8 cellular contexts compared by ENCODE assay signal in genomic region chr19:50024719-50025021, GRCh38.
A peak's percentile ranks its signal among the peaks of the same experiment; 100 is the strongest.
DNase-seq lines count a peak whose midpoint lies in the region; TF ChIP-seq lines count a peak whose summit lies in the region.

No MANE protein-coding gene starts in this region.

- peak overlapping the region; percentile 92 for H3K4me3 ChIP-seq in iPS-15b (ENCODE audit: low read depth, low read length)
- peak overlapping the region; percentile 96 to 99 for H3K4me3 ChIP-seq in stomach smooth muscle (ENCODE audit: low read length in 2 of 2)

- in situ Hi-C loops in KBM-7 (cut with MboI; ENCODE audit: low pct_unique_long_range_greater_than_20kb, low sequenced_read_pairs), result no loop called here

- peaks cover 31% of the 10 kb centered on the region for H3K4me1 Mint-ChIP-seq in T-helper 1 cell treated with Interleukin-12 subunit alpha and Interleukin-12 subunit beta and Interleukin-4 antibody, amounts not matched to agents 30 μg/mL and 1 μg/mL, for 36 hours (ENCODE audit: low read depth)

- peak overlapping the region; percentile 75 for H3K27ac ChIP-seq in VCaP
- H3K27ac ChIP-seq in stomach smooth muscle (ENCODE audit: low read length), result peak overlapping the region; percentile 87

- no peaks in the 10 kb centered on the region for H3K27me3 Mint-ChIP-seq in T-helper 1 cell treated with Interleukin-12 subunit alpha and Interleukin-12 subunit beta and Interleukin-4 antibody, amounts not matched to agents 30 μg/mL and 1 μg/mL, for 36 hours (ENCODE audit: low read depth)

- H3K27me3 ChIP-seq in iPS-15b (ENCODE audit: control insufficient read depth, insufficient read depth, low read length) (no peaks in the 10 kb centered on the region), stomach smooth muscle (ENCODE audit: control insufficient read depth in 1 of 2, insufficient read depth in 2 of 2, low read length in 2 of 2) (no peaks in the 10 kb centered on the region)

- no peaks in the 10 kb centered on the region for H3K9me3 ChIP-seq in iPS-15b (ENCODE audit: control insufficient read depth, insufficient read depth, low read length)
- no peaks in the 10 kb centered on the region for H3K9me3 ChIP-seq in stomach smooth muscle (ENCODE audit: control insufficient read depth in 2 of 2, low read length in 2 of 2)

- H3K4me1 ChIP-seq in iPS-15b (ENCODE audit: control insufficient read depth, insufficient read depth, low read length) (peaks cover 5% of the 10 kb centered on the region), stomach smooth muscle (ENCODE audit: control insufficient read depth, insufficient read depth, low read length) (peaks cover 30% of the 10 kb centered on the region)

- peaks cover 3% of the 10 kb centered on the region for H3K9me3 Mint-ChIP-seq in T-helper 1 cell treated with Interleukin-12 subunit alpha and Interleukin-12 subunit beta and Interleukin-4 antibody, amounts not matched to agents 30 μg/mL and 1 μg/mL, for 36 hours

- DNase-seq in T-helper 1 cell (no peak), KBM-7 (no peak), inferior parietal cortex (ENCODE audit: extremely low spot score) (no peak)
- no peak for DNase-seq in effector CD8-positive, alpha-beta T cell (lab: John Stamatoyannopoulos, UW)

- H3K4me3 Mint-ChIP-seq in T-helper 1 cell treated with Interleukin-12 subunit alpha and Interleukin-12 subunit beta and Interleukin-4 antibody, amounts not matched to agents 30 μg/mL and 1 μg/mL, for 36 hours, result peak overlapping the region; percentile 89

- TF ChIP-seq CTCF in VCaP (conservative IDR thresholded peaks at IDR 0.05), result no peak

- H3K9ac ChIP-seq in iPS-15b (ENCODE audit: low read depth, low read length) (peak overlapping the region; percentile 67), stomach smooth muscle (ENCODE audit: low read length in 2 of 2) (peak overlapping the region; percentile 93 to 95)

- peaks cover 2% of the 10 kb centered on the region for H3K36me3 ChIP-seq in iPS-15b (ENCODE audit: control insufficient read depth, insufficient read depth, low read length)
- peaks cover 3 to 6% of the 10 kb centered on the region in 2 donors for H3K36me3 ChIP-seq in stomach smooth muscle (ENCODE audit: control insufficient read depth in 2 of 2, insufficient read depth in 2 of 2, low read length in 2 of 2)

- peaks cover 17% of the 10 kb centered on the region for H3K36me3 Mint-ChIP-seq in T-helper 1 cell treated with Interleukin-12 subunit alpha and Interleukin-12 subunit beta and Interleukin-4 antibody, amounts not matched to agents 30 μg/mL and 1 μg/mL, for 36 hours (ENCODE audit: low read depth)

- peak overlapping the region; percentile 96 for H3K27ac Mint-ChIP-seq in T-helper 1 cell treated with Interleukin-12 subunit alpha and Interleukin-12 subunit beta and Interleukin-4 antibody, amounts not matched to agents 30 μg/mL and 1 μg/mL, for 36 hours
